7 cellular contexts compared by ENCODE assay signal in the genomic region with DNA sequence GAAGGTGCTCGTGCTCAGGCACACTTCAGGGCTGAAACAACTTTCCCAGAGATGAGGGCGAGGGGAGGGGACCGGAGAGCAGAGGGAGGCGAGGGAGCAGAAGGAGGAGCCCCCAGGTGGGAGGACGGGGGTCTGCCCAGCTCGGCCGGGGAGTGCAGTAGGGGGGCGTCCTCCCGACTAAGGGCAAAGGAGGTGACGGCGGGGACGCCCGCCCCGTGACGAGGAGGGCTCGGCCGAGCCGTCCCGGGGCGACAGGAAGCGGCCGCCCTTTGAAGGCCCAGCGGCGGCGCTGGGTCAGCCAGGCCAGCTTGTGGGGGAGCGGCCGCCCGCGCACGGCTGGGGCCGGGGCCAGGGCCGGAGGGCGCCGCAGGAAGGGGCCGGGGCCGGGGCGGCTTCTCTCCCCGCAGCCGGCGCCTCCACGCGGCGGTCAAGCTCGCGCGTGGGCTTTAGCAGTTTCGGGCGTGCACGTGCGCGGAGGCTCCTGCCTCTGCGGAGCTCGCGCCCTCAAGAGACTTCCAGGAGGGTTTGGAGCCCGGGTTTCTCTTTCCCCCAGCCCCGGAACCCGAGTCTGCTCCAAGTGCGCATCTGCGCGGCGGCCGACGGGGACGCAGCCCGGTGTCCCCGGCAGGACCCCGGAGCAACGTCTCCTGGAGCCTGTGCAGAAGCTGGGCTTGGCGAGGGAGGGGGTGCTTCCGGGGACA.
DNase-seq lines count a peak whose midpoint lies in the region; ATAC-seq and TF ChIP-seq lines count a peak whose summit lies in the region.

No MANE protein-coding gene starts in this region.

- peak in 1 of 6 experiments; percentile 27 for TF ChIP-seq CTCF in Peyer's patch (IDR thresholded peaks at IDR 0.05)
- TF ChIP-seq CTCF in brain microvascular endothelial cell (IDR thresholded peaks at IDR 0.05; ENCODE audit: low read depth, low read length, missing control alignments): no peak

- H3K9ac ChIP-seq in subcutaneous abdominal adipose tissue (ENCODE audit: low read length in 5 of 5): peak overlapping the region in 4 of 5 donors; percentile 32 to 75 (median 58)

- H3K4me3 ChIP-seq in Peyer's patch (peak overlapping the region; percentile 16 to 64 (median 46)), brain microvascular endothelial cell (ENCODE audit: low read depth, low read length) (peak overlapping the region; percentile 17), subcutaneous abdominal adipose tissue (ENCODE audit: low read depth in 1 of 5, low read length in 5 of 5) (peak overlapping the region; percentile 44 to 64 (median 60))

- H3K27me3 ChIP-seq in Peyer's patch (no peaks in the 10 kb centered on the region), brain microvascular endothelial cell (replicated peaks) (no peaks in the 10 kb centered on the region), subcutaneous abdominal adipose tissue (ENCODE audit: control insufficient read depth in 5 of 5, insufficient read depth in 4 of 5, low read length in 5 of 5) (no peaks in the 10 kb centered on the region)

- DNase-seq in Peyer's patch: peak in 1 of 3 donors; percentile 68
- DNase-seq in brain microvascular endothelial cell: no peak
- DNase-seq in left lobe of liver (ENCODE audit: low spot score): peak; percentile 61
- no peak for DNase-seq in GF-D8 (lab: John Stamatoyannopoulos, UW)
- DNase-seq in NCI-H128 (lab: John Stamatoyannopoulos, UW; ENCODE audit: unreplicated experiment): no peak
- no peak for DNase-seq in NCI-H1694 (lab: John Stamatoyannopoulos, UW)

- peak; percentile 92 for ATAC-seq in left lobe of liver

- H3K9me3 ChIP-seq in Peyer's patch (no peaks in the 10 kb centered on the region), subcutaneous abdominal adipose tissue (ENCODE audit: control insufficient read depth in 5 of 5, low read length in 5 of 5) (no peaks in the 10 kb centered on the region)

- H3K36me3 ChIP-seq in Peyer's patch (no peaks in the 10 kb centered on the region), brain microvascular endothelial cell (replicated peaks) (no peaks in the 10 kb centered on the region), subcutaneous abdominal adipose tissue (ENCODE audit: control insufficient read depth in 5 of 5, insufficient read depth in 5 of 5, low read length in 5 of 5) (no peaks in the 10 kb centered on the region)

- TF ChIP-seq POLR2A in Peyer's patch (IDR thresholded peaks at IDR 0.05): no peak

- H3K4me1 ChIP-seq in Peyer's patch (peaks cover 0 to 8% (median 2%) of the 10 kb centered on the region in 4 donors), subcutaneous abdominal adipose tissue (ENCODE audit: control insufficient read depth in 5 of 5, insufficient read depth in 5 of 5, low read length in 5 of 5) (peaks cover 3 to 41% (median 32%) of the 10 kb centered on the region in 5 donors)

- in situ Hi-C loops in brain microvascular endothelial cell (cut with HindIII; ENCODE audit: low pct_ligation_motif_present, low sequenced_read_pairs): no loop called here

- peak overlapping the region; percentile 16 to 75 (median 64) for H3K27ac ChIP-seq in Peyer's patch
- H3K27ac ChIP-seq in brain microvascular endothelial cell: peak overlapping the region; percentile 68
- H3K27ac ChIP-seq in subcutaneous abdominal adipose tissue (ENCODE audit: low read depth, low read length): peak overlapping the region; percentile 23
